8 cellular contexts compared by ENCODE assay signal in the genomic region with DNA sequence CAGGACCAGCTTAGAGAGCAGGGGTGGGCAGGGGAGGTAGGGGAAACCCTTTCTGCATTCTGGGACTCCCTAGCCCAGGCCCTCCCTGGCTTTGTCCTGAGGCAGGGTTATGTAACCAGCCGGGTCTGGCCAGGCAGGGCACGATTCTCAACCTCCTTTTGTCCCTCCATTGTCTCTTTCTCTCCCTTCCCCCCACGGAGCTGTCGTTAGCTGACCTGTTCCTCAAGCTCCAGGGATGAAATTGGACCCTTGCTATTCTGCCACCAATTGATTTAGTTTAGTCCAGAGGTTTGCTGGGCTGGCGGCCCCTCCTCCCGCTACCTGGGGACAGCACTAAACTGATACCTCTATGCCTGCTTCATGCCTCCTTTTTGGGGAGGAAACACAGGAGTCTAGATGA. TPM values are rescaled to one million over a fixed set of nuclear protein-coding genes. Genes with fewer than 3 reads are reported as not detected.
DNase-seq lines count a peak whose midpoint lies in the region; ATAC-seq and TF ChIP-seq lines count a peak whose summit lies in the region.

No MANE protein-coding gene starts in this region.

- ATAC-seq in central memory CD8-positive, alpha-beta T cell (replicated peaks; ENCODE audit: extremely low read depth, poor library complexity, severe bottlenecking) = no peak
- ATAC-seq in stimulated activated memory B cell treated with anti-CD40 and anti-IgM and Interleukin-4, amounts not matched to agents 10 μg/mL and 1 μg/mL and 100 μg/mL, for 72 hours = no peak
- ATAC-seq in activated CD8-positive, alpha-beta T cell treated with anti-CD3 and anti-CD28 coated beads for 36 hours = no peak
- ATAC-seq in GM19023 (IDR thresholded peaks at IDR 0.05; ENCODE audit: unreplicated experiment) = no peak

- H3K9me3 Mint-ChIP-seq in HFFc6 = no peaks in the 10 kb centered on the region
- H3K9me3 Mint-ChIP-seq in central memory CD8-positive, alpha-beta T cell = no peaks in the 10 kb centered on the region
- no peaks in the 10 kb centered on the region for H3K9me3 Mint-ChIP-seq in stimulated activated memory B cell treated with anti-CD40 and anti-IgM and Interleukin-4, amounts not matched to agents 10 μg/mL and 1 μg/mL and 100 μg/mL, for 72 hours
- no peaks in the 10 kb centered on the region for H3K9me3 Mint-ChIP-seq in activated CD8-positive, alpha-beta T cell treated with anti-CD3 and anti-CD28 coated beads for 36 hours

- H3K4me3 Mint-ChIP-seq in HFFc6 = peak overlapping the region; percentile 81
- no peak overlapping the region for H3K4me3 Mint-ChIP-seq in central memory CD8-positive, alpha-beta T cell
- H3K4me3 Mint-ChIP-seq in stimulated activated memory B cell treated with anti-CD40 and anti-IgM and Interleukin-4, amounts not matched to agents 10 μg/mL and 1 μg/mL and 100 μg/mL, for 72 hours = no peak overlapping the region
- H3K4me3 Mint-ChIP-seq in activated CD8-positive, alpha-beta T cell treated with anti-CD3 and anti-CD28 coated beads for 36 hours = no peak overlapping the region

- TF ChIP-seq CTCF in HFFc6 (IDR thresholded peaks at IDR 0.05) = no peak
- TF ChIP-seq CTCF in activated CD8-positive, alpha-beta T cell treated with anti-CD3 and anti-CD28 coated beads for 36 hours (IDR thresholded peaks at IDR 0.05) = no peak

- intact Hi-C loops in activated CD8-positive, alpha-beta T cell treated with anti-CD3 and anti-CD28 coated beads for 36 hours (cut with micrococcal nuclease) = no loop called here

- H3K4me1 Mint-ChIP-seq in HFFc6 (ENCODE audit: low read depth) = peaks cover 78% of the 10 kb centered on the region
- no peaks in the 10 kb centered on the region for H3K4me1 Mint-ChIP-seq in central memory CD8-positive, alpha-beta T cell
- H3K4me1 Mint-ChIP-seq in stimulated activated memory B cell treated with anti-CD40 and anti-IgM and Interleukin-4, amounts not matched to agents 10 μg/mL and 1 μg/mL and 100 μg/mL, for 72 hours = peaks cover 34% of the 10 kb centered on the region
- no peaks in the 10 kb centered on the region for H3K4me1 Mint-ChIP-seq in activated CD8-positive, alpha-beta T cell treated with anti-CD3 and anti-CD28 coated beads for 36 hours (ENCODE audit: low read depth)

- CTCF ChIA-PET in activated CD8-positive, alpha-beta T cell treated with anti-CD3 and anti-CD28 coated beads for 36 hours (lab: Charles Lee) = no interaction called here

- DNase-seq in HFFc6 (no peak), left kidney (ENCODE audit: low read depth, low spot score) (peak; percentile 90), mesenteric fat pad (ENCODE audit: low spot score) (no peak)
- DNase-seq in central memory CD8-positive, alpha-beta T cell (ENCODE audit: low spot score in 2 of 2) = no peak
- no peak for DNase-seq in activated CD8-positive, alpha-beta T cell treated with anti-CD3 and anti-CD28 coated beads for 36 hours
- no peak for DNase-seq in stimulated activated CD4-positive, alpha-beta T cell treated with anti-CD3 and anti-CD28 coated beads, Interleukin-15, amount 100 ng/mL, for 24 hours

- peaks cover 24% of the 10 kb centered on the region for H3K36me3 Mint-ChIP-seq in HFFc6 (ENCODE audit: low read depth)
- no peaks in the 10 kb centered on the region for H3K36me3 Mint-ChIP-seq in central memory CD8-positive, alpha-beta T cell (ENCODE audit: insufficient read depth)
- peaks cover 15% of the 10 kb centered on the region for H3K36me3 Mint-ChIP-seq in stimulated activated memory B cell treated with anti-CD40 and anti-IgM and Interleukin-4, amounts not matched to agents 10 μg/mL and 1 μg/mL and 100 μg/mL, for 72 hours
- H3K36me3 Mint-ChIP-seq in activated CD8-positive, alpha-beta T cell treated with anti-CD3 and anti-CD28 coated beads for 36 hours (ENCODE audit: low read depth) = no peaks in the 10 kb centered on the region

- POLR2A ChIA-PET in activated CD8-positive, alpha-beta T cell treated with anti-CD3 and anti-CD28 coated beads for 36 hours (lab: Charles Lee) = no interaction called here

- H3K27ac Mint-ChIP-seq in HFFc6 = peak overlapping the region; percentile 96
- peak overlapping the region; percentile 24 for H3K27ac Mint-ChIP-seq in central memory CD8-positive, alpha-beta T cell (ENCODE audit: low read depth)
- peak overlapping the region; percentile 13 for H3K27ac Mint-ChIP-seq in stimulated activated memory B cell treated with anti-CD40 and anti-IgM and Interleukin-4, amounts not matched to agents 10 μg/mL and 1 μg/mL and 100 μg/mL, for 72 hours
- H3K27ac Mint-ChIP-seq in activated CD8-positive, alpha-beta T cell treated with anti-CD3 and anti-CD28 coated beads for 36 hours = no peak overlapping the region

- H3K27me3 Mint-ChIP-seq in HFFc6 (ENCODE audit: insufficient read depth) = peaks cover 9% of the 10 kb centered on the region
- H3K27me3 Mint-ChIP-seq in central memory CD8-positive, alpha-beta T cell = peaks cover 8% of the 10 kb centered on the region
- no peaks in the 10 kb centered on the region for H3K27me3 Mint-ChIP-seq in stimulated activated memory B cell treated with anti-CD40 and anti-IgM and Interleukin-4, amounts not matched to agents 10 μg/mL and 1 μg/mL and 100 μg/mL, for 72 hours
- no peaks in the 10 kb centered on the region for H3K27me3 Mint-ChIP-seq in activated CD8-positive, alpha-beta T cell treated with anti-CD3 and anti-CD28 coated beads for 36 hours

RNA-seq across cellular contexts. Expression of a gene that starts 9.4 kb away (rescaled TPM):
- 100 to 1,000 TPM; 126 to 199 (median 147) TPM for total RNA-seq in HFFc6 (2021; fragmentation: NEBNext Ultra II Directional; extraction: Animal tissue kit (Norgen Biotek cat#: 25700))
- total RNA-seq in activated CD8-positive, alpha-beta T cell treated with anti-CD3 and anti-CD28 coated beads for 36 hours = 1 to 10 TPM; 2.9 to 3.3 TPM
- total RNA-seq in mesenteric fat pad = 110 TPM

RNA-seq across cellular contexts. Expression of a gene that starts 49.0 kb away (rescaled TPM):
- total RNA-seq in HFFc6 (2021; fragmentation: NEBNext Ultra II Directional; extraction: Animal tissue kit (Norgen Biotek cat#: 25700)) = 1,000 to 10,000 TPM; 1,658 to 2,163 (median 1,911) TPM
- total RNA-seq in activated CD8-positive, alpha-beta T cell treated with anti-CD3 and anti-CD28 coated beads for 36 hours = 1,000 to 10,000 TPM; 3,542 to 3,651 TPM
- total RNA-seq in mesenteric fat pad = 1,447 TPM

Comparison
In these comparisons a context has a peak if more than half of its experiments do, and no peak if none do; other contexts are left out.
1. RNA of a gene that starts 9.4 kb away (total RNA-seq): 126 to 199 TPM in HFFc6 and 110 TPM in mesenteric fat pad (single experiment); 2.9 to 3.3 TPM in activated CD8-positive, alpha-beta T cell treated with anti-CD3 and anti-CD28 coated beads for 36 hours; every median in the first group is over 10 times any median in the second.